In the genomic region with DNA sequence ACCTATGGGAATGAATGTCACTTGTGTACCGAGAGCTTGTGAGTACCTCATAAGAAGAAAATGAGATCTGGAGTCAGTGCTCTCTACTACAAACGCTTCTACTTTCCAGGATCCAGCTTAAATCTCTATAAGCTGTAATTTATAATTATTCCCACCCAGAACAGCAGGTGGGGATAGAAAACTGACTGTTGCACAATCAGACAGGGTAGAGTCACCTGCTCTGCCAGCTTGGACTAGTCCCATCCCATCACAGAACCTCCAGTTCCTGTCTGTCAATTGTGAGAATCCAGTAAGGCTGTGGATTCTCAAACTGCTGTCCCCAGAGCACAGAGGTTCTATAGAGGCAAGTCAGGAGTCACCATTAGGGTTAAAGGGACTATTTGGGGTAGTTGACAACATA, we compare ENCODE assay signal across 2 cellular contexts.
A peak's percentile ranks its signal among the peaks of the same experiment; 100 is the strongest.
TF ChIP-seq lines count a peak whose summit lies in the region.

No MANE protein-coding gene starts in this region.

TF ChIP-seq in K562, 482 proteins besides CTCF, POLR2A, EP300 and RAD21:
- TF ChIP-seq CEBPG (CRISPR knock-in tag; IDR thresholded peaks at IDR 0.05): no peak
- 0 out of 4 replicates have a peak, but pooled peaks of 1 of the 2 experiments have one; percentile 35 for TF ChIP-seq CEBPG (tag; conservative IDR thresholded peaks at IDR 0.05 in 1 of 2, IDR thresholded peaks at IDR 0.05 in 1 of 2)
- no peak for TF ChIP-seq ARID4B (CRISPR knock-in tag; IDR thresholded peaks at IDR 0.05)
- peak; percentile 78 for TF ChIP-seq CEBPB (tag; IDR thresholded peaks at IDR 0.05)
TF ChIP-seq in K562: peak in this region for 2.

TF ChIP-seq in HepG2, 621 proteins besides CTCF, POLR2A, EP300 and RAD21:
- TF ChIP-seq CEBPG (CRISPR knock-in tag; IDR thresholded peaks at IDR 0.05): peak; percentile 48
- TF ChIP-seq, protein P1, sequence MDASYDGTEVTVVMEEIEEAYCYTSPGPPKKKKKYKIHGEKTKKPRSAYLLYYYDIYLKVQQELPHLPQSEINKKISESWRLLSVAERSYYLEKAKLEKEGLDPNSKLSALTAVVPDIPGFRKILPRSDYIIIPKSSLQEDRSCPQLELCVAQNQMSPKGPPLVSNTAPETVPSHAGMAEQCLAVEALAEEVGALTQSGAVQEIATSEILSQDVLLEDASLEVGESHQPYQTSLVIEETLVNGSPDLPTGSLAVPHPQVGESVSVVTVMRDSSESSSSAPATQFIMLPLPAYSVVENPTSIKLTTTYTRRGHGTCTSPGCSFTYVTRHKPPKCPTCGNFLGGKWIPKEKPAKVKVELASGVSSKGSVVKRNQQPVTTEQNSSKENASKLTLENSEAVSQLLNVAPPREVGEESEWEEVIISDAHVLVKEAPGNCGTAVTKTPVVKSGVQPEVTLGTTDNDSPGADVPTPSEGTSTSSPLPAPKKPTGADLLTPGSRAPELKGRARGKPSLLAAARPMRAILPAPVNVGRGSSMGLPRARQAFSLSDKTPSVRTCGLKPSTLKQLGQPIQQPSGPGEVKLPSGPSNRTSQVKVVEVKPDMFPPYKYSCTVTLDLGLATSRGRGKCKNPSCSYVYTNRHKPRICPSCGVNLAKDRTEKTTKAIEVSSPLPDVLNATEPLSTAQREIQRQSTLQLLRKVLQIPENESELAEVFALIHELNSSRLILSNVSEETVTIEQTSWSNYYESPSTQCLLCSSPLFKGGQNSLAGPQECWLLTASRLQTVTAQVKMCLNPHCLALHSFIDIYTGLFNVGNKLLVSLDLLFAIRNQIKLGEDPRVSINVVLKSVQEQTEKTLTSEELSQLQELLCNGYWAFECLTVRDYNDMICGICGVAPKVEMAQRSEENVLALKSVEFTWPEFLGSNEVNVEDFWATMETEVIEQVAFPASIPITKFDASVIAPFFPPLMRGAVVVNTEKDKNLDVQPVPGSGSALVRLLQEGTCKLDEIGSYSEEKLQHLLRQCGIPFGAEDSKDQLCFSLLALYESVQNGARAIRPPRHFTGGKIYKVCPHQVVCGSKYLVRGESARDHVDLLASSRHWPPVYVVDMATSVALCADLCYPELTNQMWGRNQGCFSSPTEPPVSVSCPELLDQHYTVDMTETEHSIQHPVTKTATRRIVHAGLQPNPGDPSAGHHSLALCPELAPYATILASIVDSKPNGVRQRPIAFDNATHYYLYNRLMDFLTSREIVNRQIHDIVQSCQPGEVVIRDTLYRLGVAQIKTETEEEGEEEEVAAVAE (CRISPR knock-in tag; IDR thresholded peaks at IDR 0.05; ENCODE audit: borderline replicate concordance): no peak
- no peak for TF ChIP-seq ZNF362 (CRISPR knock-in tag; IDR thresholded peaks at IDR 0.05; ENCODE audit: borderline replicate concordance)
- TF ChIP-seq CEBPB (IDR thresholded peaks at IDR 0.05; ENCODE audit: borderline replicate concordance, low read depth, low read length): peak; percentile 64; the same call in 1 of the 2 replicates
- TF ChIP-seq, protein P2, sequence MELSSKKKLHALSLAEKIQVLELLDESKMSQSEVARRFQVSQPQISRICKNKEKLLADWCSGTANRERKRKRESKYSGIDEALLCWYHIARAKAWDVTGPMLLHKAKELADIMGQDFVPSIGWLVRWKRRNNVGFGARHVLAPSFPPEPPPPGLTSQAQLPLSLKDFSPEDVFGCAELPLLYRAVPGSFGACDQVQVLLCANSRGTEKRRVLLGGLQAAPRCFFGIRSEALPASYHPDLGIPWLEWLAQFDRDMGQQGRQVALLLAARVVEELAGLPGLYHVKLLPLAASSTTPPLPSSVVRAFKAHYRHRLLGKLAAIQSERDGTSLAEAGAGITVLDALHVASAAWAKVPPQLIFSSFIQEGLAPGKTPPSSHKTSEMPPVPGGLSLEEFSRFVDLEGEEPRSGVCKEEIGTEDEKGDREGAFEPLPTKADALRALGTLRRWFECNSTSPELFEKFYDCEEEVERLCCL (CRISPR knock-in tag; IDR thresholded peaks at IDR 0.05; ENCODE audit: borderline replicate concordance): no peak
